ENCODE assay signal across 18 cellular contexts in genomic region chr9:92611621-92612275, GRCh38. TPM values are rescaled to one million over a fixed set of nuclear protein-coding genes. Genes with fewer than 3 reads are reported as not detected.
DNase-seq lines count a peak whose midpoint lies in the region; ATAC-seq, FAIRE-seq and TF ChIP-seq lines count a peak whose summit lies in the region.
"Had no signal": no experiment of that assay in that cellular context is flagged by ENCODE, and none has a peak within 500 bp of the region (broad histone marks: within the 10 kb centered on the region; RNA-seq: fewer than 3 reads in every experiment).

No MANE protein-coding gene starts in this region.

- H3K36me3 Mint-ChIP-seq in osteocyte (ENCODE audit: unreplicated experiment) (peaks cover 41% of the 10 kb centered on the region), endodermal cell (ENCODE audit: low read depth) (peaks cover 41% of the 10 kb centered on the region)

- no peak for TF ChIP-seq CTCF in osteocyte (IDR thresholded peaks at IDR 0.05)
- TF ChIP-seq CTCF in endodermal cell (conservative IDR thresholded peaks at IDR 0.05) = no peak

- H3K4me3 Mint-ChIP-seq in osteocyte (ENCODE audit: unreplicated experiment) (no peak overlapping the region), endodermal cell (no peak overlapping the region)
- H3K4me3 Mint-ChIP-seq: activated naive CD8-positive, alpha-beta T cell treated with anti-CD3 and anti-CD28 coated beads, Interleukin-2, amount 10 ng/mL, durations not matched to agents 7 days and 5 days; B cell had no signal

- H3K9ac ChIP-seq in endodermal cell (ENCODE audit: extremely low read depth, low read length, poor library complexity, severe bottlenecking) = no peak overlapping the region

- H3K36me3 ChIP-seq in endodermal cell (ENCODE audit: control insufficient read depth, insufficient read depth, low read length) = peaks cover 24% of the 10 kb centered on the region

- no peak for FAIRE-seq in GM12892 (lab: Jason Lieb, UNC)
- FAIRE-seq: islet of Langerhans had no signal

- ATAC-seq in SK-N-SH treated with all-trans-retinoic acid at 6 μM for 48 hours (no peak), GM18873 (IDR thresholded peaks at IDR 0.05; ENCODE audit: low FRiP score, unreplicated experiment) (no peak)

- TF ChIP-seq POLR2A in GM12892 (IDR thresholded peaks at IDR 0.05; ENCODE audit: low read depth, low read length) = no peak

- peak; percentile 45 for DNase-seq in DMS79 (lab: John Stamatoyannopoulos, UW)
- DNase-seq in NCI-H2029 treated with DMSO at 0.1 percent for 48 hours (lab: John Stamatoyannopoulos, UW) = peak; percentile 33
- DNase-seq in epithelial cell of prostate (ENCODE audit: low read depth, low spot score) = peak; percentile 10
- DNase-seq in osteocyte (ENCODE audit: extremely low spot score, unreplicated experiment) = peak; percentile 23
- no peak for DNase-seq in GM12892 (ENCODE audit: insufficient read length)
- DNase-seq in endodermal cell = no peak
- DNase-seq: activated CD4-positive, alpha-beta T cell treated with anti-CD3 and anti-CD28 coated beads for 48 hours; activated naive CD8-positive, alpha-beta T cell treated with anti-CD3 and anti-CD28 coated beads, Interleukin-2, amount 10 ng/mL, durations not matched to agents 7 days and 5 days; NCI-H1092; NCI-H2227 treated with DMSO at 0.1 percent for 48 hours; nucleus accumbens; SJCRH30; stimulated activated CD4-positive, alpha-beta T cell treated with anti-CD3 and anti-CD28 coated beads, Interleukin-12 subunit alpha, Interleukin-12 subunit beta, amount 100 ng/mL, for 4 hours; T-helper 9 cell had no signal

- H3K27me3 ChIP-seq in endodermal cell (ENCODE audit: control insufficient read depth, insufficient read depth, low read length, poor library complexity, severe bottlenecking) = no peaks in the 10 kb centered on the region
- H3K27me3 ChIP-seq: SJCRH30 had no signal

- H3K4me1 Mint-ChIP-seq in osteocyte (ENCODE audit: unreplicated experiment) = peaks cover 27% of the 10 kb centered on the region
- peaks cover 5% of the 10 kb centered on the region for H3K4me1 Mint-ChIP-seq in endodermal cell
- H3K4me1 Mint-ChIP-seq: activated naive CD8-positive, alpha-beta T cell treated with anti-CD3 and anti-CD28 coated beads, Interleukin-2, amount 10 ng/mL, durations not matched to agents 7 days and 5 days; B cell had no signal

- H3K9me3 Mint-ChIP-seq in osteocyte (ENCODE audit: unreplicated experiment) = no peaks in the 10 kb centered on the region
- H3K9me3 Mint-ChIP-seq in endodermal cell = no peaks in the 10 kb centered on the region
- H3K9me3 Mint-ChIP-seq: activated naive CD8-positive, alpha-beta T cell treated with anti-CD3 and anti-CD28 coated beads, Interleukin-2, amount 10 ng/mL, durations not matched to agents 7 days and 5 days had no signal

- no peaks in the 10 kb centered on the region for H3K4me1 ChIP-seq in endodermal cell (ENCODE audit: control insufficient read depth, insufficient read depth, low read length)

- H3K27me3 Mint-ChIP-seq in osteocyte (ENCODE audit: unreplicated experiment) (no peaks in the 10 kb centered on the region), endodermal cell (ENCODE audit: insufficient read depth) (no peaks in the 10 kb centered on the region)
- H3K27me3 Mint-ChIP-seq: activated naive CD8-positive, alpha-beta T cell treated with anti-CD3 and anti-CD28 coated beads, Interleukin-2, amount 10 ng/mL, durations not matched to agents 7 days and 5 days; B cell had no signal

- 90 to 94% methylated on average over 10 of the region's 10 CpGs for WGBS in endodermal cell (ENCODE audit: insufficient coverage in 1 of 2, insufficient read length in 1 of 2), 2 experiments

- H3K27ac Mint-ChIP-seq in osteocyte (ENCODE audit: unreplicated experiment) (peak overlapping the region; percentile 38), endodermal cell (no peak overlapping the region)
- H3K27ac Mint-ChIP-seq: activated naive CD8-positive, alpha-beta T cell treated with anti-CD3 and anti-CD28 coated beads, Interleukin-2, amount 10 ng/mL, durations not matched to agents 7 days and 5 days; B cell had no signal

- H3K27ac ChIP-seq in epithelial cell of prostate (peak overlapping the region; percentile 14), endodermal cell (ENCODE audit: low read depth, low read length) (no peak overlapping the region)
- H3K27ac ChIP-seq: SJCRH30 had no signal

- no peaks in the 10 kb centered on the region for H3K9me3 ChIP-seq in endodermal cell (ENCODE audit: control insufficient read depth, low read length)
- H3K9me3 ChIP-seq: SJCRH30 had no signal

- no peak overlapping the region for H3K4me3 ChIP-seq in endodermal cell (ENCODE audit: low read length)
- H3K4me3 ChIP-seq: SJCRH30 had no signal

TF ChIP-seq in SK-N-SH treated with all-trans-retinoic acid at 6 μM for 48 hours, 23 proteins besides CTCF, POLR2A, EP300 and RAD21:
- TF ChIP-seq TCF4 (CRISPR knock-in tag; IDR thresholded peaks at IDR 0.05; ENCODE audit: borderline replicate concordance) = no peak
- no peak for TF ChIP-seq PPARA (CRISPR knock-in tag; IDR thresholded peaks at IDR 0.05; ENCODE audit: borderline replicate concordance)
- TF ChIP-seq ARNTL (CRISPR knock-in tag; IDR thresholded peaks at IDR 0.05; ENCODE audit: borderline replicate concordance, low read depth) = no peak
- TF ChIP-seq CSDC2 (CRISPR knock-in tag; IDR thresholded peaks at IDR 0.05) = no peak
- TF ChIP-seq ZFP30 (CRISPR knock-in tag; IDR thresholded peaks at IDR 0.05) = no peak
- no peak for TF ChIP-seq BACH2 (CRISPR knock-in tag; IDR thresholded peaks at IDR 0.05; ENCODE audit: borderline replicate concordance)
- TF ChIP-seq ISL1 (CRISPR knock-in tag; IDR thresholded peaks at IDR 0.05) = no peak
- TF ChIP-seq, protein P1, sequence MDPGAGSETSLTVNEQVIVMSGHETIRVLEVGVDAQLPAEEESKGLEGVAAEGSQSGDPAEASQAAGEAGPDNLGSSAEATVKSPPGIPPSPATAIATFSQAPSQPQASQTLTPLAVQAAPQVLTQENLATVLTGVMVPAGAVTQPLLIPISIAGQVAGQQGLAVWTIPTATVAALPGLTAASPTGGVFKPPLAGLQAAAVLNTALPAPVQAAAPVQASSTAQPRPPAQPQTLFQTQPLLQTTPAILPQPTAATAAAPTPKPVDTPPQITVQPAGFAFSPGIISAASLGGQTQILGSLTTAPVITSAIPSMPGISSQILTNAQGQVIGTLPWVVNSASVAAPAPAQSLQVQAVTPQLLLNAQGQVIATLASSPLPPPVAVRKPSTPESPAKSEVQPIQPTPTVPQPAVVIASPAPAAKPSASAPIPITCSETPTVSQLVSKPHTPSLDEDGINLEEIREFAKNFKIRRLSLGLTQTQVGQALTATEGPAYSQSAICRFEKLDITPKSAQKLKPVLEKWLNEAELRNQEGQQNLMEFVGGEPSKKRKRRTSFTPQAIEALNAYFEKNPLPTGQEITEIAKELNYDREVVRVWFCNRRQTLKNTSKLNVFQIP (CRISPR knock-in tag; IDR thresholded peaks at IDR 0.05; ENCODE audit: borderline replicate concordance, low read depth) = no peak
- no peak for TF ChIP-seq RARB (CRISPR knock-in tag; IDR thresholded peaks at IDR 0.05)
- TF ChIP-seq, protein P2, sequence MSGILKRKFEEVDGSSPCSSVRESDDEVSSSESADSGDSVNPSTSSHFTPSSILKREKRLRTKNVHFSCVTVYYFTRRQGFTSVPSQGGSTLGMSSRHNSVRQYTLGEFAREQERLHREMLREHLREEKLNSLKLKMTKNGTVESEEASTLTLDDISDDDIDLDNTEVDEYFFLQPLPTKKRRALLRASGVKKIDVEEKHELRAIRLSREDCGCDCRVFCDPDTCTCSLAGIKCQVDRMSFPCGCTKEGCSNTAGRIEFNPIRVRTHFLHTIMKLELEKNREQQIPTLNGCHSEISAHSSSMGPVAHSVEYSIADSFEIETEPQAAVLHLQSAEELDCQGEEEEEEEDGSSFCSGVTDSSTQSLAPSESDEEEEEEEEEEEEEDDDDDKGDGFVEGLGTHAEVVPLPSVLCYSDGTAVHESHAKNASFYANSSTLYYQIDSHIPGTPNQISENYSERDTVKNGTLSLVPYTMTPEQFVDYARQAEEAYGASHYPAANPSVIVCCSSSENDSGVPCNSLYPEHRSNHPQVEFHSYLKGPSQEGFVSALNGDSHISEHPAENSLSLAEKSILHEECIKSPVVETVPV (CRISPR knock-in tag; IDR thresholded peaks at IDR 0.05) = no peak
- TF ChIP-seq ZNF70 (CRISPR knock-in tag; IDR thresholded peaks at IDR 0.05) = no peak
- no peak for TF ChIP-seq GLIS3 (CRISPR knock-in tag; IDR thresholded peaks at IDR 0.05)
- TF ChIP-seq ZNF565 (CRISPR knock-in tag; conservative IDR thresholded peaks at IDR 0.05; ENCODE audit: low read depth) = no peak
- no peak for TF ChIP-seq ZNF8 (CRISPR knock-in tag; IDR thresholded peaks at IDR 0.05)
- no peak for TF ChIP-seq ESRRG (CRISPR knock-in tag; IDR thresholded peaks at IDR 0.05)
- no peak for TF ChIP-seq TOX (CRISPR knock-in tag; IDR thresholded peaks at IDR 0.05; ENCODE audit: borderline replicate concordance)

RNA-seq across cellular contexts. Expression of gene IPPK, which starts 58.2 kb away (rescaled TPM):
- total RNA-seq in osteocyte (6.4 and 7.4 TPM in 2 replicates), endodermal cell (1 to 10 TPM; 9.3 TPM)
- polyA plus RNA-seq in GM12892 (2012; ENCODE audit: missing spikeins) = 7.4 TPM
- 8.8 TPM for polyA plus RNA-seq in endodermal cell (2013, experiment 1 of 2)
- polyA plus RNA-seq in endodermal cell (2013, experiment 2 of 2) = 8.6 TPM

Comparison
In these comparisons a context has a peak if more than half of its experiments do, and no peak if none do; other contexts are left out.
1. DNase-seq: peak in DMS79 (single experiment), NCI-H2029 treated with DMSO at 0.1 percent for 48 hours (single experiment), epithelial cell of prostate (single experiment) and osteocyte (single experiment); none in GM12892 (single experiment) and endodermal cell (single experiment).